Comparison of ENCODE assay signal across 18 cellular contexts in the genomic region with DNA sequence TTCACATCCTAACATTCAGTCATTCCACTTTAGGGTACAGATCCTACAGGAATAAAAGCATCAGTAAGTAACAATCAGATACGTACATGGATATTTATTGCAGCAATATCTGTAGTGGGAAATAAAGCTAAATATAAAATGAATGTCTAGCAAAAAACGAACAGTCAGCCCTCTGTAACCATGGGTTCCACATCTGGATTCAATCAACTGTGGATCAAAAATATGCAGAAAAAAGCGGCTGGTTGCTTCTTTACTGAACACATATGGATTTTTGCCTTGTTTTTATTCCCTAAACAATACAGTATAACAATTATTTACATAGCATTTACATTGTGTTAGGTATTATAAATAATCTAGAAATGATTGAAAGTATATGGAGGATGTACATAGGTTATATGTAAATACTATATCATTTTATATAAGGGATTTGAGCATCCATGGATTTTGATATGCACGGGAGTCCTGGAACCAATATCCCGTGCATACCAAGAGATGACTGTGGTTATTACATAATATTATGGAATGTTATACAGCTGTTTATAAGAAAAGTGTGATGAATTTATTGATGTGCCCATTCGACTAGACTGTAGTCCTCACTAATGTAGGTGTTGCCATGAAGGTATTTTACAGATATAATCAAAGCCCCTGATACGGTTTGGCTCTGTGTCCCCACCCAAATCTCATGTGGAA.
DNase-seq lines count a peak whose midpoint lies in the region; ATAC-seq and TF ChIP-seq lines count a peak whose summit lies in the region.
"Had no signal": no experiment of that assay in that cellular context is flagged by ENCODE, and none has a peak within 500 bp of the region (broad histone marks: within the 10 kb centered on the region; RNA-seq: fewer than 3 reads in every experiment).

No MANE protein-coding gene starts in this region.

- H3K27ac Mint-ChIP-seq in activated T-helper 17 cell treated with anti-CD3 and anti-CD28 coated beads, Interleukin-2, amount 50 U/mL, for 72 hours: no peak overlapping the region
- H3K27ac Mint-ChIP-seq: CD4-positive, alpha-beta T cell; H9 had no signal

- H3K9me3 Mint-ChIP-seq in activated T-helper 17 cell treated with anti-CD3 and anti-CD28 coated beads, Interleukin-2, amount 50 U/mL, for 72 hours: no peaks in the 10 kb centered on the region
- H3K9me3 Mint-ChIP-seq: CD4-positive, alpha-beta T cell had no signal

- H3K36me3 ChIP-seq in brain microvascular endothelial cell (replicated peaks): no peaks in the 10 kb centered on the region

- no peak for ATAC-seq in activated T-helper 17 cell treated with anti-CD3 and anti-CD28 coated beads, Interleukin-2, amount 50 U/mL, for 72 hours (replicated peaks)
- ATAC-seq: K562 had no signal

- peaks cover 45% of the 10 kb centered on the region for H3K36me3 Mint-ChIP-seq in activated T-helper 17 cell treated with anti-CD3 and anti-CD28 coated beads, Interleukin-2, amount 50 U/mL, for 72 hours (ENCODE audit: low read depth)

- in situ Hi-C loops in brain microvascular endothelial cell (cut with HindIII; ENCODE audit: low pct_ligation_motif_present, low sequenced_read_pairs) (no loop called here), GM13977 (cut with MboI; ENCODE audit: low pct_unique_long_range_greater_than_20kb, low sequenced_read_pairs, unreplicated experiment) (no loop called here)

- DNase-seq in AG10803 (ENCODE audit: low read depth) (peak; percentile 69), HS-5 (ENCODE audit: low read depth) (peak; percentile 26), brain microvascular endothelial cell (no peak), foreskin fibroblast (peak; percentile 36 to 73), NAMALWA (ENCODE audit: low spot score) (no peak), kidney tubule cell (ENCODE audit: low spot score) (no peak), GM13977 (ENCODE audit: low spot score) (no peak)
- DNase-seq: AML-193; CD4-positive, alpha-beta T cell; DMS79 treated with DMSO at 0.1 percent for 48 hours; H9; NCI-H1048; NCI-H345; NCI-H526 treated with DMSO at 0.1 percent for 48 hours; T-helper 1 cell had no signal

- H3K27me3 ChIP-seq in brain microvascular endothelial cell (replicated peaks): no peaks in the 10 kb centered on the region
- H3K27me3 ChIP-seq: SJSA1 had no signal

- H3K27me3 Mint-ChIP-seq in activated T-helper 17 cell treated with anti-CD3 and anti-CD28 coated beads, Interleukin-2, amount 50 U/mL, for 72 hours: no peaks in the 10 kb centered on the region
- H3K27me3 Mint-ChIP-seq: CD4-positive, alpha-beta T cell had no signal

- no peak for TF ChIP-seq CTCF in AG10803 (conservative IDR thresholded peaks at IDR 0.05; ENCODE audit: low read length)
- no peak for TF ChIP-seq CTCF in brain microvascular endothelial cell (IDR thresholded peaks at IDR 0.05; ENCODE audit: low read depth, low read length, missing control alignments)
- TF ChIP-seq CTCF in foreskin fibroblast (IDR thresholded peaks at IDR 0.05; ENCODE audit: low read depth, low read length): no peak
- TF ChIP-seq CTCF in GM13977 (IDR thresholded peaks at IDR 0.05; ENCODE audit: extremely low read depth, insufficient read depth, missing control alignments): no peak

- H3K4me3 ChIP-seq in AG10803 (ENCODE audit: low read length) (no peak overlapping the region), brain microvascular endothelial cell (ENCODE audit: low read depth, low read length) (no peak overlapping the region), foreskin fibroblast (ENCODE audit: low read depth in 1 of 2, low read length in 2 of 2) (no peak overlapping the region)
- H3K4me3 ChIP-seq: K562, SJSA1 had no signal

- peak overlapping the region; percentile 12 for H3K27ac ChIP-seq in brain microvascular endothelial cell
- H3K27ac ChIP-seq: SJSA1 had no signal

- H3K4me1 Mint-ChIP-seq in activated T-helper 17 cell treated with anti-CD3 and anti-CD28 coated beads, Interleukin-2, amount 50 U/mL, for 72 hours: no peaks in the 10 kb centered on the region
- H3K4me1 Mint-ChIP-seq: H9 had no signal

- H3K4me3 Mint-ChIP-seq in activated T-helper 17 cell treated with anti-CD3 and anti-CD28 coated beads, Interleukin-2, amount 50 U/mL, for 72 hours: no peak overlapping the region
- H3K4me3 Mint-ChIP-seq: CD4-positive, alpha-beta T cell; H9 had no signal

Comparison
In these comparisons a context has a peak if more than half of its experiments do, and no peak if none do; other contexts are left out.
1. DNase-seq: peak in AG10803 (single experiment), HS-5 (single experiment) and foreskin fibroblast (2 of 2); none in brain microvascular endothelial cell (single experiment), NAMALWA (single experiment), kidney tubule cell (single experiment) and GM13977 (single experiment).